8 cellular contexts compared by ENCODE assay signal in genomic region chr11:789951-790350, GRCh38. TPM values are rescaled to one million over a fixed set of nuclear protein-coding genes. Genes with fewer than 3 reads are reported as not detected.
A peak's percentile ranks its signal among the peaks of the same experiment; 100 is the strongest.
DNase-seq lines count a peak whose midpoint lies in the region; ATAC-seq and TF ChIP-seq lines count a peak whose summit lies in the region.

Gene CEND1, minus strand, starts transcription at chr11:790090. Its CDS starts 1,514 bp downstream, at chr11:788576.

- H3K36me3 Mint-ChIP-seq in T-helper 2 cell treated with Interferon-gamma antibody and Interleukin-4, amounts not matched to agents 5 μg/mL and 100 μg/mL, for 36 hours (ENCODE audit: low read depth), result peaks cover 7% of the 10 kb centered on the region

- H3K27ac ChIP-seq in fibroblast of lung (ENCODE audit: insufficient read depth, low read length) (no peak within 1 kb of the TSS), esophagus squamous epithelium (no peak within 1 kb of the TSS)

- peak; percentile 44 to 65 for ATAC-seq in activated CD4-positive, CD25-positive, alpha-beta regulatory T cell treated with anti-CD3 and anti-CD28 coated beads, Interleukin-2, amount 50 U/mL, for 24 hours
- no peak for ATAC-seq in HG03139 (IDR thresholded peaks at IDR 0.05; ENCODE audit: unreplicated experiment)

- H3K9me3 ChIP-seq in fibroblast of lung (ENCODE audit: control insufficient read depth, insufficient read depth, low read depth, low read length), result no peaks in the 10 kb centered on the region
- no peaks in the 10 kb centered on the region for H3K9me3 ChIP-seq in esophagus squamous epithelium

- no peaks in the 10 kb centered on the region for H3K27me3 Mint-ChIP-seq in T-helper 2 cell treated with Interferon-gamma antibody and Interleukin-4, amounts not matched to agents 5 μg/mL and 100 μg/mL, for 36 hours (ENCODE audit: low read depth)

- no peaks in the 10 kb centered on the region for H3K27me3 ChIP-seq in fibroblast of lung (ENCODE audit: control insufficient read depth, insufficient read depth, low read length)
- H3K27me3 ChIP-seq in esophagus squamous epithelium, result peaks cover 0 to 37% (median 3%) of the 10 kb centered on the region in 4 donors

- WGBS in esophagus squamous epithelium, 2 donors, result 60% methylated on average over 1 of the region's 45 CpGs; no CpG with 5 or more reads in 1 of the 2 donors

- intact Hi-C loops in esophagus squamous epithelium (cut with DNase I), result no loop called here

- no peaks in the 10 kb centered on the region for H3K4me1 ChIP-seq in fibroblast of lung (ENCODE audit: control insufficient read depth, extremely low read depth, insufficient read depth, low read length)
- peaks cover 6 to 30% (median 7%) of the 10 kb centered on the region in 3 donors for H3K4me1 ChIP-seq in esophagus squamous epithelium

- no peak within 1 kb of the TSS for H2AFZ ChIP-seq in fibroblast of lung (ENCODE audit: low read length)

- H3K4me3 Mint-ChIP-seq in T-helper 2 cell treated with Interferon-gamma antibody and Interleukin-4, amounts not matched to agents 5 μg/mL and 100 μg/mL, for 36 hours, result peak within 1 kb of the TSS; percentile 26

- no peak for TF ChIP-seq POLR2A in esophagus squamous epithelium (IDR thresholded peaks at IDR 0.05)

- no peaks in the 10 kb centered on the region for H4K20me1 ChIP-seq in fibroblast of lung (ENCODE audit: control insufficient read depth, extremely low read depth, insufficient read depth, low read length)

- H3K4me1 Mint-ChIP-seq in T-helper 2 cell treated with Interferon-gamma antibody and Interleukin-4, amounts not matched to agents 5 μg/mL and 100 μg/mL, for 36 hours (ENCODE audit: low read depth), result peaks cover 3% of the 10 kb centered on the region

- H3K4me3 ChIP-seq in fibroblast of lung (replicated peaks in 1 of 4; ENCODE audit: control extremely low read depth in 1 of 4, insufficient read depth in 1 of 4, low read depth in 3 of 4, low read length in 4 of 4) (peak within 1 kb of the TSS in 2 of 4 experiments; percentile 36 to 51), esophagus squamous epithelium (peak within 1 kb of the TSS in 1 of 4 donors; percentile 35)

- H3K36me3 ChIP-seq in fibroblast of lung (ENCODE audit: control insufficient read depth, insufficient read depth, low read length), result peaks cover 13% of the 10 kb centered on the region
- H3K36me3 ChIP-seq in esophagus squamous epithelium, result peaks cover 4 to 30% (median 4%) of the 10 kb centered on the region in 3 donors

- H3K9ac ChIP-seq in fibroblast of lung (ENCODE audit: insufficient read depth, low read length), result no peak within 1 kb of the TSS

- H3K9me3 Mint-ChIP-seq in T-helper 2 cell treated with Interferon-gamma antibody and Interleukin-4, amounts not matched to agents 5 μg/mL and 100 μg/mL, for 36 hours, result no peaks in the 10 kb centered on the region

- DNase-seq in activated CD4-positive, CD25-positive, alpha-beta regulatory T cell (lab: John Stamatoyannopoulos, UW), result no peak
- DNase-seq in T-helper 2 cell treated with Interferon-gamma antibody and Interleukin-4, amounts not matched to agents 5 μg/mL and 100 μg/mL, for 36 hours (ENCODE audit: low spot score), result peak; percentile 30
- DNase-seq in fibroblast of lung (ENCODE audit: low read depth in 2 of 2) (peak; percentile 34 to 56), esophagus squamous epithelium (lab: John Stamatoyannopoulos, UW) (no peak), activated gamma-delta T cell (lab: John Stamatoyannopoulos, UW) (no peak)
- DNase-seq in stimulated activated CD4-positive, alpha-beta T cell treated with anti-CD3 and anti-CD28 coated beads, Interleukin-2, amount 100 ng/mL, for 24 hours, result peak; percentile 55 to 74

- H3K27ac Mint-ChIP-seq in T-helper 2 cell treated with Interferon-gamma antibody and Interleukin-4, amounts not matched to agents 5 μg/mL and 100 μg/mL, for 36 hours, result no peak within 1 kb of the TSS

- peak within 1 kb of the TSS; percentile 49 for H3K4me2 ChIP-seq in fibroblast of lung (ENCODE audit: extremely low read depth, insufficient read depth, low read length)

- peaks cover 4% of the 10 kb centered on the region for H3K79me2 ChIP-seq in fibroblast of lung (ENCODE audit: control insufficient read depth, insufficient read depth, low read length)

- no peak for TF ChIP-seq CTCF in fibroblast of lung (conservative IDR thresholded peaks at IDR 0.05 in 1 of 2, IDR thresholded peaks at IDR 0.05 in 1 of 2; ENCODE audit: low read depth in 1 of 2, low read length in 2 of 2)
- no peak for TF ChIP-seq CTCF in esophagus squamous epithelium (IDR thresholded peaks at IDR 0.05)

RNA-seq across cellular contexts. Expression of gene CEND1, which starts in this region (rescaled TPM):
- 0.26 and 1.3 TPM in 2 replicates for total RNA-seq in fibroblast of lung
- 0.25 and 0.71 TPM in 2 replicates for polyA plus RNA-seq in fibroblast of lung
- polyA plus RNA-seq in fibroblast of lung (2012), result 5.1 and 18.3 TPM in 2 replicates
- polyA minus RNA-seq in fibroblast of lung (ENCODE audit: low replicate concordance), result 0.47 and 0.93 TPM in 2 replicates
- under 1 TPM in 1 of 4 donors, not detected in 3; 0.15 TPM for total RNA-seq in esophagus squamous epithelium

Comparison
In these comparisons a context has a peak if more than half of its experiments do, and no peak if none do; other contexts are left out.
1. DNase-seq: peak in T-helper 2 cell treated with Interferon-gamma antibody and Interleukin-4, amounts not matched to agents 5 μg/mL and 100 μg/mL, for 36 hours (single experiment), fibroblast of lung (2 of 2) and stimulated activated CD4-positive, alpha-beta T cell treated with anti-CD3 and anti-CD28 coated beads, Interleukin-2, amount 100 ng/mL, for 24 hours (2 of 2); none in activated CD4-positive, CD25-positive, alpha-beta regulatory T cell (0 of 4), esophagus squamous epithelium (single experiment) and activated gamma-delta T cell (single experiment).